In the genomic region with DNA sequence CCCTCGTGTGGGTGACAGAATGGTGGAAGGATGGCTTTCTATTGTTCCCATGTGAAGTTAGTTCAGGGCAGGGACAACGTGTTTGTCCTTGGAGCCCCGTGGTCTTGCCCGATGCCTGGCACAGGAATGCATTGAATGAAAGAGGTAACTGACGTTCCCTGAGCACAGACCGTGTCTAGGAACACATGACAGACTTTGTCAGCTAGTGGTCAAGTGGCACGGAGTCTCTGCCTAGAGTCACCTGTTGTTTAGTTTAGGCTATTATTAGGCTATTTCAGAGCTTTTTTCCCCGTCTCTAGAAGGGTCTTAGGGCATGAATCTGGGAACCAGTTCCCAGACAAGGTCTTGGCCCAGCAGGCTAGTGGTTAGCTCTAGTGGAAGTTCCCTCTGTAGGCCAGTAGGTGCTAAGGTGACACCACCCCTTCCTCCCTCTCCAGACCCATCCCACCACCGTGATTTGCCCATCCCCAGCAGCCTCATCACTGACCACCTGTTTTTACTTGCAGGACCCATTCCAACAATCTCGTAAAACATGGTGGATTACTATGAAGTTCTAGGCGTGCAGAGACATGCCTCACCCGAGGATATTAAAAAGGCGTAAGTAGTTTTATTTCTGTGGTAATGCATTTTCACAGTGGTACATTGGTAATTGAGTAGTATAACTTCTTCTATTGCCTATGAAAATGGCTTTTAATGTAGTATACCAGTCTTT, we compare ENCODE assay signal across 11 cellular contexts. TPM values are rescaled to one million over a fixed set of nuclear protein-coding genes. Genes with fewer than 3 reads are reported as not detected.
A peak's percentile ranks its signal among the peaks of the same experiment; 100 is the strongest.
DNase-seq lines count a peak whose midpoint lies in the region; ATAC-seq lines count a peak whose summit lies in the region.
"Had no signal": no experiment of that assay in that cellular context is flagged by ENCODE, and none has a peak within 500 bp of the region (broad histone marks: within the 10 kb centered on the region; RNA-seq: fewer than 3 reads in every experiment).

No MANE protein-coding gene starts in this region.

- peaks cover 52% of the 10 kb centered on the region for H3K4me1 Mint-ChIP-seq in activated CD4-positive, alpha-beta memory T cell treated with anti-CD3 and anti-CD28 coated beads, Interleukin-2, amount 10 ng/mL, durations not matched to agents 7 days and 5 days
- H3K4me1 Mint-ChIP-seq in stimulated activated effector memory CD8-positive, alpha-beta T cell treated with anti-CD3 and anti-CD28 coated beads, Interleukin-12 subunit alpha, Interleukin-12 subunit beta, amount 100 ng/mL, for 72 hours, result peaks cover 76% of the 10 kb centered on the region

- H3K4me3 Mint-ChIP-seq in activated CD4-positive, alpha-beta memory T cell treated with anti-CD3 and anti-CD28 coated beads, Interleukin-2, amount 10 ng/mL, durations not matched to agents 7 days and 5 days, result no peak overlapping the region
- peak overlapping the region; percentile 59 for H3K4me3 Mint-ChIP-seq in stimulated activated effector memory CD8-positive, alpha-beta T cell treated with anti-CD3 and anti-CD28 coated beads, Interleukin-12 subunit alpha, Interleukin-12 subunit beta, amount 100 ng/mL, for 72 hours

- H3K9me3 Mint-ChIP-seq in activated CD4-positive, alpha-beta memory T cell treated with anti-CD3 and anti-CD28 coated beads, Interleukin-2, amount 10 ng/mL, durations not matched to agents 7 days and 5 days, result no peaks in the 10 kb centered on the region
- H3K9me3 Mint-ChIP-seq in stimulated activated effector memory CD8-positive, alpha-beta T cell treated with anti-CD3 and anti-CD28 coated beads, Interleukin-12 subunit alpha, Interleukin-12 subunit beta, amount 100 ng/mL, for 72 hours, result no peaks in the 10 kb centered on the region

- no peaks in the 10 kb centered on the region for H3K27me3 Mint-ChIP-seq in activated CD4-positive, alpha-beta memory T cell treated with anti-CD3 and anti-CD28 coated beads, Interleukin-2, amount 10 ng/mL, durations not matched to agents 7 days and 5 days

- peak overlapping the region; percentile 47 for H3K27ac Mint-ChIP-seq in activated CD4-positive, alpha-beta memory T cell treated with anti-CD3 and anti-CD28 coated beads, Interleukin-2, amount 10 ng/mL, durations not matched to agents 7 days and 5 days
- H3K27ac Mint-ChIP-seq in stimulated activated effector memory CD8-positive, alpha-beta T cell treated with anti-CD3 and anti-CD28 coated beads, Interleukin-12 subunit alpha, Interleukin-12 subunit beta, amount 100 ng/mL, for 72 hours, result peak overlapping the region; percentile 38

- intact Hi-C loops in cardiac septum (cut with DNase I) (loop anchor here (5.0 kb wide), 1 partner anchor 34 kb away; no protein-coding TSS in a partner anchor), head of caudate nucleus (cut with DNase I) (no loop called here)

- POLR2A ChIA-PET in activated CD4-positive, alpha-beta memory T cell treated with anti-CD3 and anti-CD28 coated beads, Interleukin-2, amount 10 ng/mL, durations not matched to agents 7 days and 5 days (lab: Charles Lee), result interaction anchor here (1.0 kb wide), 1 partner anchor 25 kb away, joined by 3 read pairs; no protein-coding TSS in a partner anchor

- CTCF ChIA-PET in activated CD4-positive, alpha-beta memory T cell treated with anti-CD3 and anti-CD28 coated beads, Interleukin-2, amount 10 ng/mL, durations not matched to agents 7 days and 5 days (lab: Charles Lee), result no interaction called here

- ATAC-seq in stimulated activated effector memory CD8-positive, alpha-beta T cell treated with anti-CD3 and anti-CD28 coated beads, Interleukin-12 subunit alpha, Interleukin-12 subunit beta, amount 100 ng/mL, for 72 hours, result no peak
- ATAC-seq in HG02884 (IDR thresholded peaks at IDR 0.05; ENCODE audit: unreplicated experiment), result no peak

- peaks cover 76% of the 10 kb centered on the region for H3K36me3 Mint-ChIP-seq in activated CD4-positive, alpha-beta memory T cell treated with anti-CD3 and anti-CD28 coated beads, Interleukin-2, amount 10 ng/mL, durations not matched to agents 7 days and 5 days (ENCODE audit: low read depth)
- H3K36me3 Mint-ChIP-seq in stimulated activated effector memory CD8-positive, alpha-beta T cell treated with anti-CD3 and anti-CD28 coated beads, Interleukin-12 subunit alpha, Interleukin-12 subunit beta, amount 100 ng/mL, for 72 hours, result peaks cover 94% of the 10 kb centered on the region

- DNase-seq in activated effector memory CD4-positive, alpha-beta T cell treated with anti-CD3 and anti-CD28 coated beads, Interleukin-2, amount 50 U/mL, for 16 hours, result peak; percentile 50
- DNase-seq in activated effector memory CD4-positive, alpha-beta T cell treated with Interleukin-2 at 50 U/mL for 16 hours, result no peak
- no peak for DNase-seq in activated CD4-positive, alpha-beta memory T cell treated with anti-CD3 and anti-CD28 coated beads, Interleukin-2, amount 10 ng/mL, durations not matched to agents 7 days and 5 days
- DNase-seq in cardiac septum (ENCODE audit: low spot score), result peak; percentile 27
- DNase-seq in stimulated activated effector memory CD8-positive, alpha-beta T cell treated with anti-CD3 and anti-CD28 coated beads, Interleukin-12 subunit alpha, Interleukin-12 subunit beta, amount 100 ng/mL, for 72 hours (ENCODE audit: low spot score in 2 of 2), result no peak
- no peak for DNase-seq in stimulated activated CD4-positive, alpha-beta T cell treated with anti-CD3 and anti-CD28 coated beads, Interleukin-4, amount 100 ng/mL, for 4 hours
- DNase-seq in head of caudate nucleus, result no peak
- DNase-seq: activated CD4-positive, alpha-beta T cell treated with anti-CD3 and anti-CD28 coated beads, Interleukin-2, amount 50 U/mL, for 1 hour; amniotic stem cell; NCI-H524 had no signal

RNA-seq across cellular contexts. Expression of gene DNAJB6, which starts 21.4 kb away (rescaled TPM):
- total RNA-seq in activated CD4-positive, alpha-beta memory T cell treated with anti-CD3 and anti-CD28 coated beads, Interleukin-2, amount 10 ng/mL, durations not matched to agents 7 days and 5 days, result 10 to 100 TPM; 85.9 to 97.1 TPM
- total RNA-seq in cardiac septum, result 171 TPM

Comparison
In these comparisons a context has a peak if more than half of its experiments do, and no peak if none do; other contexts are left out.
1. DNase-seq: peak in activated effector memory CD4-positive, alpha-beta T cell treated with anti-CD3 and anti-CD28 coated beads, Interleukin-2, amount 50 U/mL, for 16 hours (single experiment) and cardiac septum (single experiment); none in activated effector memory CD4-positive, alpha-beta T cell treated with Interleukin-2 at 50 U/mL for 16 hours (single experiment), activated CD4-positive, alpha-beta memory T cell treated with anti-CD3 and anti-CD28 coated beads, Interleukin-2, amount 10 ng/mL, durations not matched to agents 7 days and 5 days (single experiment), stimulated activated effector memory CD8-positive, alpha-beta T cell treated with anti-CD3 and anti-CD28 coated beads, Interleukin-12 subunit alpha, Interleukin-12 subunit beta, amount 100 ng/mL, for 72 hours (0 of 2), stimulated activated CD4-positive, alpha-beta T cell treated with anti-CD3 and anti-CD28 coated beads, Interleukin-4, amount 100 ng/mL, for 4 hours (0 of 2) and head of caudate nucleus (0 of 42).